Comparison of ENCODE assay signal across 8 cellular contexts in the genomic region with DNA sequence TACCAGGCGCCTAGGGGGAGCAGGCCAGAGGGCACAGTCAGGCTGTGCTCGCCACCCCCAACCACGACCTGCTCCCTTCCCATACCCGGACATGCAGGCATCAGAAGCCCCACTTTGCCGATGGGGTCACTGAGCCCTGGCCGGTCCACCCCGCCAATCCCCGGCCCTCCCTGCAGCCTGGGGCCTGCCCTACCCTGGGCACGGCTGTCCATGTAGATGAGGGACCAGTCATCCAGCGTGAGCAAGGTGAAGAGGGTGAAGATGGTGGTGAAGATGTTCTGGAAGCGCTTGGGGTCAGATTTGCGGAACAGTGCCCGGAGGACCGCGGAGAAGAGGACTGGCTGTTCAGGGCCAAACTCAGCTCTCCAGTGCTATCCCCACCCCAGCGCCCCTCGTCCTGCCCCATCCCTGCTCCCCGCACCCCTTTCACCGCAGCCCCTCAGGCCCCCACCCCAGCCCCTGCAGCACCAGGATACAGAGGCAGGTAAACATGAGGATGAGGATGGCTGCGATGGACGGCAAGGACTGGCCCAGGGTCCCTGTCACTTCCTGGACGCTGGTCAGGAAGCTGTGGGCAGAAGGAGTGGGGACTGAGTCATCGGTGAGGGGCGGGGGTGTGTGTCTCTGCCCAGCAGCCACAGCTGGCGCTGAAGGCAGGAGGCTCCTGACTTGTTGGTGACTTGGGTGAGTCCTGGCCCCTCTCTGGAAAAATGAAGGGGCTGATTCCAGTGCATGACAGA. TPM values are rescaled to one million over a fixed set of nuclear protein-coding genes. Genes with fewer than 3 reads are reported as not detected.
A peak's percentile ranks its signal among the peaks of the same experiment; 100 is the strongest.
DNase-seq lines count a peak whose midpoint lies in the region; ATAC-seq and TF ChIP-seq lines count a peak whose summit lies in the region.

No MANE protein-coding gene starts in this region.

- no peaks in the 10 kb centered on the region for H3K36me3 Mint-ChIP-seq in activated CD8-positive, alpha-beta T cell treated with anti-CD3 and anti-CD28 coated beads for 36 hours (ENCODE audit: low read depth)

- DNase-seq in AG08396 (ENCODE audit: low spot score) (peak; percentile 90), HUDEP-2 (lab: John Stamatoyannopoulos, UW; ENCODE audit: unreplicated experiment in 76 of 76) (peak in 43 of 76 experiments; percentile 13 to 76 (median 42)), kidney tubule cell (ENCODE audit: low spot score) (peak; percentile 85), NCI-H1105 treated with DMSO at 0.1 percent for 48 hours (lab: John Stamatoyannopoulos, UW) (no peak)
- peak; percentile 52 for DNase-seq in activated CD8-positive, alpha-beta T cell treated with anti-CD3 and anti-CD28 coated beads for 36 hours
- no peak for DNase-seq in activated CD4-positive, alpha-beta T cell treated with anti-CD3 and anti-CD28 coated beads for 4 hours

- CTCF ChIA-PET in activated CD8-positive, alpha-beta T cell treated with anti-CD3 and anti-CD28 coated beads for 36 hours (lab: Charles Lee) = interaction anchor here (1.7 to 3.0 kb wide), 2 partner anchors 21 to 24 kb away, joined by 5 to 39 read pairs; no protein-coding TSS in a partner anchor

- TF ChIP-seq CTCF in activated CD8-positive, alpha-beta T cell treated with anti-CD3 and anti-CD28 coated beads for 36 hours (IDR thresholded peaks at IDR 0.05) = no peak

- H3K4me1 Mint-ChIP-seq in activated CD8-positive, alpha-beta T cell treated with anti-CD3 and anti-CD28 coated beads for 36 hours (ENCODE audit: low read depth) = peaks cover 21% of the 10 kb centered on the region

- intact Hi-C loops in activated CD8-positive, alpha-beta T cell treated with anti-CD3 and anti-CD28 coated beads for 36 hours (cut with micrococcal nuclease) = no loop called here

- POLR2A ChIA-PET in activated CD8-positive, alpha-beta T cell treated with anti-CD3 and anti-CD28 coated beads for 36 hours (lab: Charles Lee) = interaction anchor here (1.1 kb wide), 1 partner anchor 13 kb away, joined by 3 read pairs; no protein-coding TSS in a partner anchor

- H3K9me3 Mint-ChIP-seq in activated CD8-positive, alpha-beta T cell treated with anti-CD3 and anti-CD28 coated beads for 36 hours = no peaks in the 10 kb centered on the region

- no peak overlapping the region for H3K4me3 Mint-ChIP-seq in activated CD8-positive, alpha-beta T cell treated with anti-CD3 and anti-CD28 coated beads for 36 hours

- no peak overlapping the region for H3K27ac Mint-ChIP-seq in activated CD8-positive, alpha-beta T cell treated with anti-CD3 and anti-CD28 coated beads for 36 hours

- peaks cover 8% of the 10 kb centered on the region for H3K27me3 Mint-ChIP-seq in activated CD8-positive, alpha-beta T cell treated with anti-CD3 and anti-CD28 coated beads for 36 hours

- ATAC-seq in activated CD8-positive, alpha-beta T cell treated with anti-CD3 and anti-CD28 coated beads for 36 hours = no peak
- ATAC-seq in HG03097 (IDR thresholded peaks at IDR 0.05; ENCODE audit: low FRiP score, unreplicated experiment) (no peak), GM18520 (IDR thresholded peaks at IDR 0.05; ENCODE audit: unreplicated experiment) (no peak)

RNA-seq across cellular contexts. Expression of gene CATSPER1, which starts 5.5 kb away (rescaled TPM):
- total RNA-seq in activated CD8-positive, alpha-beta T cell treated with anti-CD3 and anti-CD28 coated beads for 36 hours = not detected

RNA-seq across cellular contexts. Expression of gene CST6, which starts 9.0 kb away (rescaled TPM):
- total RNA-seq in activated CD8-positive, alpha-beta T cell treated with anti-CD3 and anti-CD28 coated beads for 36 hours = under 1 TPM in 1 of 2 experiments, not detected in 1; 0.50 TPM

RNA-seq across cellular contexts. Expression of gene BANF1, which starts 18.5 kb away (rescaled TPM):
- total RNA-seq in activated CD8-positive, alpha-beta T cell treated with anti-CD3 and anti-CD28 coated beads for 36 hours = 100 to 1,000 TPM; 267 to 311 TPM

RNA-seq across cellular contexts. Expression of gene EIF1AD, which starts 18.8 kb away (rescaled TPM):
- total RNA-seq in activated CD8-positive, alpha-beta T cell treated with anti-CD3 and anti-CD28 coated beads for 36 hours = 10 to 100 TPM; 44.4 to 45.6 TPM

RNA-seq across cellular contexts. Expression of gene GAL3ST3, which starts 28.2 kb away (rescaled TPM):
- 1 to 10 TPM in 1 of 2 experiments, under 1 TPM in 1; 0.51 to 1.0 TPM for total RNA-seq in activated CD8-positive, alpha-beta T cell treated with anti-CD3 and anti-CD28 coated beads for 36 hours

Comparison
In these comparisons a context has a peak if more than half of its experiments do, and no peak if none do; other contexts are left out.
1. DNase-seq: peak in AG08396 (single experiment), HUDEP-2 (43 of 76), activated CD8-positive, alpha-beta T cell treated with anti-CD3 and anti-CD28 coated beads for 36 hours (single experiment) and kidney tubule cell (single experiment); none in NCI-H1105 treated with DMSO at 0.1 percent for 48 hours (single experiment) and activated CD4-positive, alpha-beta T cell treated with anti-CD3 and anti-CD28 coated beads for 4 hours (0 of 2).